14 cellular contexts compared by ENCODE assay signal in the genomic region with DNA sequence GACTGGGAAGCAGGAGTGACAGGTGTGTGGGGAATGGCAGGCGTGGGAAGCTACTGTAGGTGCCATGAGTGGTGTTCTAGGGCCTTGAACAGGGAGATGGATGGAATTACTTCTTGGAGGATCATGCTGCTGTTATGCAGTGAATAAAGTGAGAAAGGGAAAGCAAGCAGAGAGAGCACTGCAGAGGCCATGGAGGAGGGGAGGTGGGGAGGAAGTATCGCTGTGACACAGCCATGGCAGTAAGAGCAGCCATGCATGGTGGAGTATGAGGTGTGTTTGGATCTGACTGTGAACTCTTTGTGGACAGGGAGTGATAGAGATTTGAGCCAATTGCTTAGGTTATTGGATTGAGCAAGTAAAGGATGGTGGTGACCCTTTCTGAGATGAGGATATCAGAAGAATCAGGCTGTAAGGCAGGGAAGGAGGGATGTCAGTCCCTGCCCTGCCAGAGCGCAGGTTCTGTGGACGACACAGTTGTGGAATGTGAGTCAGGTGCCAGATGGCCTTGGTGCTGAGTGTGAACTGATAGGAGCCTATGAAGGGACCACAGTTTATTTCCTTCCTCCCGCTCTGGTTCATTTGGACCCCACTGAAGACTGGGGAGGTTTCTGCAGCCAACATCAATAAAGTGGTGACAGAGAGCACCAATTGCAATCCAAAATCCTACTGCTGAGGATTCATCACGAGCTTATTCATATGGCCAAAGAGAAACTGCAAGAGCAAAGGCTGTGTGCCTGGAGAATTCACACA.
"Had no signal": no experiment of that assay in that cellular context is flagged by ENCODE, and none has a peak within 500 bp of the region (broad histone marks: within the 10 kb centered on the region; RNA-seq: fewer than 3 reads in every experiment).

No MANE protein-coding gene starts in this region.

- H3K4me3 ChIP-seq: lung, prostate gland had no signal

- H3K27ac Mint-ChIP-seq: activated CD8-positive, alpha-beta T cell treated with anti-CD3 and anti-CD28 coated beads for 36 hours; activated T-helper 1 cell treated with anti-CD3 and anti-CD28 coated beads, Interleukin-12 subunit alpha, Interleukin-12 subunit beta, Interleukin-2, Interleukin-4 antibody, amounts not matched to agents 30 ng/mL and 10 ng/mL and 1 ng/mL, durations not matched to agents 14 hours and 24 hours and 36 hours; effector memory CD8-positive, alpha-beta T cell had no signal

- H3K4me1 ChIP-seq: prostate gland had no signal

- H3K4me1 Mint-ChIP-seq: central memory CD8-positive, alpha-beta T cell; naive B cell had no signal

- H3K36me3 Mint-ChIP-seq: naive B cell had no signal

- H3K4me3 Mint-ChIP-seq: activated CD8-positive, alpha-beta T cell treated with anti-CD3 and anti-CD28 coated beads for 36 hours; activated T-helper 1 cell treated with anti-CD3 and anti-CD28 coated beads, Interleukin-12 subunit alpha, Interleukin-12 subunit beta, Interleukin-2, Interleukin-4 antibody, amounts not matched to agents 30 ng/mL and 10 ng/mL and 1 ng/mL, durations not matched to agents 14 hours and 24 hours and 36 hours; central memory CD8-positive, alpha-beta T cell; effector memory CD8-positive, alpha-beta T cell; naive B cell had no signal

- H3K9me3 Mint-ChIP-seq: activated CD8-positive, alpha-beta T cell treated with anti-CD3 and anti-CD28 coated beads for 36 hours; activated T-helper 1 cell treated with anti-CD3 and anti-CD28 coated beads, Interleukin-12 subunit alpha, Interleukin-12 subunit beta, Interleukin-2, Interleukin-4 antibody, amounts not matched to agents 30 ng/mL and 10 ng/mL and 1 ng/mL, durations not matched to agents 14 hours and 24 hours and 36 hours; central memory CD8-positive, alpha-beta T cell had no signal

- H3K27ac ChIP-seq: epithelial cell of prostate, prostate gland had no signal

- H3K36me3 ChIP-seq: prostate gland had no signal

- DNase-seq: activated CD4-positive, alpha-beta T cell treated with anti-CD3 and anti-CD28 coated beads for 1 hour; activated CD8-positive, alpha-beta T cell treated with anti-CD3 and anti-CD28 coated beads for 36 hours; activated naive CD4-positive, alpha-beta T cell; effector memory CD8-positive, alpha-beta T cell; hippocampal formation; naive B cell; stimulated activated CD4-positive, alpha-beta T cell treated with anti-CD3 and anti-CD28 coated beads, Interleukin-2, amount 100 ng/mL, for 48 hours; stimulated activated naive CD4-positive, alpha-beta T cell treated with Interleukin-2 at 50 U/mL for 16 hours; T-helper 9 cell had no signal

- ATAC-seq: activated CD8-positive, alpha-beta T cell treated with anti-CD3 and anti-CD28 coated beads for 36 hours; effector memory CD8-positive, alpha-beta T cell had no signal

- H3K9me3 ChIP-seq: prostate gland had no signal
